Comparison of ENCODE assay signal across 9 cellular contexts in genomic region chr11:66641834-66642233, GRCh38. TPM values are rescaled to one million over a fixed set of nuclear protein-coding genes. Genes with fewer than 3 reads are reported as not detected.
A peak's percentile ranks its signal among the peaks of the same experiment; 100 is the strongest.
DNase-seq lines count a peak whose midpoint lies in the region; ATAC-seq and TF ChIP-seq lines count a peak whose summit lies in the region.
"Had no signal": no experiment of that assay in that cellular context is flagged by ENCODE, and none has a peak within 500 bp of the region (broad histone marks: within the 10 kb centered on the region; RNA-seq: fewer than 3 reads in every experiment).

No MANE protein-coding gene starts in this region.

- peaks cover 94% of the 10 kb centered on the region for H3K4me1 Mint-ChIP-seq in CD4-positive, alpha-beta T cell (ENCODE audit: low read depth)
- H3K4me1 Mint-ChIP-seq in central memory CD8-positive, alpha-beta T cell = peaks cover 87% of the 10 kb centered on the region
- H3K4me1 Mint-ChIP-seq in neural progenitor cell = peaks cover 70% of the 10 kb centered on the region

- peaks cover 29% of the 10 kb centered on the region for H3K36me3 ChIP-seq in neural progenitor cell

- no peaks in the 10 kb centered on the region for H3K27me3 ChIP-seq in CD4-positive, alpha-beta T cell (ENCODE audit: control insufficient read depth, insufficient read depth, low read length)
- no peaks in the 10 kb centered on the region for H3K27me3 ChIP-seq in neural progenitor cell

- no peak for DNase-seq in CD4-positive, alpha-beta T cell
- DNase-seq in NB4 (ENCODE audit: low read depth) (no peak), neural progenitor cell (ENCODE audit: low spot score) (no peak), GM13976 (ENCODE audit: low spot score) (no peak), kidney glomerular epithelial cell (lab: John Stamatoyannopoulos, UW) (no peak), kidney tubule cell (ENCODE audit: low spot score) (no peak)
- DNase-seq in central memory CD8-positive, alpha-beta T cell (ENCODE audit: low spot score in 2 of 2) = no peak
- DNase-seq: KG1 had no signal

- peaks cover 95% of the 10 kb centered on the region for H3K79me2 ChIP-seq in neural progenitor cell (ENCODE audit: low read depth)

- no peak for TF ChIP-seq POLR2A in NB4 (IDR thresholded peaks at IDR 0.05; ENCODE audit: extremely low read depth, insufficient read length)

- in situ Hi-C loops in GM13976 (cut with MboI; ENCODE audit: low sequenced_read_pairs, unreplicated experiment) = no loop called here

- peak overlapping the region; percentile 89 for H3K27ac Mint-ChIP-seq in CD4-positive, alpha-beta T cell
- peak overlapping the region; percentile 75 for H3K27ac Mint-ChIP-seq in central memory CD8-positive, alpha-beta T cell (ENCODE audit: low read depth)
- H3K27ac Mint-ChIP-seq in neural progenitor cell = no peak overlapping the region

- H3K4me1 ChIP-seq in neural progenitor cell = peaks cover 53% of the 10 kb centered on the region

- H3K9ac ChIP-seq in neural progenitor cell = peak overlapping the region; percentile 46

- H3K4me2 ChIP-seq in neural progenitor cell = peak overlapping the region; percentile 84

- peak overlapping the region; percentile 95 for H3K4me3 ChIP-seq in NB4 (ENCODE audit: low read depth, low read length)
- H3K4me3 ChIP-seq in neural progenitor cell = peak overlapping the region; percentile 77

- intact Hi-C loops in CD4-positive, alpha-beta T cell (cut with DNase I, micrococcal nuclease) = loop anchor here in 1 of 2 experiments (2.0 kb wide), 1 partner anchor 13 kb away; no protein-coding TSS in a partner anchor

- POLR2A ChIA-PET in CD4-positive, alpha-beta T cell (lab: Charles Lee) = interaction anchor here (1.9 to 15.8 kb wide), 3 partner anchors 18 to 46 kb away, joined by 5 to 511 read pairs (median 8); partner anchors contain the start of genes RBM14 and RBM4B

- peaks cover 81% of the 10 kb centered on the region for H4K20me1 ChIP-seq in neural progenitor cell (ENCODE audit: low read depth)

- CTCF ChIA-PET in CD4-positive, alpha-beta T cell (lab: Charles Lee) = interaction anchor here (5.1 kb wide), 1 partner anchor 36 kb away, joined by 32 read pairs; the partner anchor contains the start of gene RBM4B

- no peaks in the 10 kb centered on the region for H3K27me3 Mint-ChIP-seq in CD4-positive, alpha-beta T cell
- H3K27me3 Mint-ChIP-seq in central memory CD8-positive, alpha-beta T cell = no peaks in the 10 kb centered on the region
- H3K27me3 Mint-ChIP-seq in neural progenitor cell (ENCODE audit: insufficient read depth, low read depth) = peaks cover 13% of the 10 kb centered on the region

- no peak overlapping the region for H3K27ac ChIP-seq in CD4-positive, alpha-beta T cell (ENCODE audit: low read depth, low read length)
- H3K27ac ChIP-seq in neural progenitor cell = no peak overlapping the region

- H2AFZ ChIP-seq in neural progenitor cell (replicated peaks) = no peak overlapping the region

- no peak for TF ChIP-seq CTCF in CD4-positive, alpha-beta T cell (IDR thresholded peaks at IDR 0.05)
- TF ChIP-seq CTCF in NB4 (IDR thresholded peaks at IDR 0.05; ENCODE audit: low read depth, low read length) (no peak), neural progenitor cell (IDR thresholded peaks at IDR 0.05) (no peak), GM13976 (IDR thresholded peaks at IDR 0.05; ENCODE audit: borderline replicate concordance, control extremely low read depth, extremely low read depth, insufficient read depth, missing control alignments) (no peak)

- peaks cover 47% of the 10 kb centered on the region for H3F3A ChIP-seq in neural progenitor cell (ENCODE audit: low read depth)

- ATAC-seq in CD4-positive, alpha-beta T cell (ENCODE audit: poor library complexity) = no peak
- ATAC-seq in central memory CD8-positive, alpha-beta T cell (replicated peaks; ENCODE audit: extremely low read depth, poor library complexity, severe bottlenecking) = no peak
- no peak for ATAC-seq in GM18858 (IDR thresholded peaks at IDR 0.05; ENCODE audit: unreplicated experiment)

- no peaks in the 10 kb centered on the region for H3K9me3 Mint-ChIP-seq in CD4-positive, alpha-beta T cell
- H3K9me3 Mint-ChIP-seq in central memory CD8-positive, alpha-beta T cell = no peaks in the 10 kb centered on the region
- H3K9me3 Mint-ChIP-seq in neural progenitor cell = no peaks in the 10 kb centered on the region

- peaks cover 92% of the 10 kb centered on the region for H3K36me3 Mint-ChIP-seq in CD4-positive, alpha-beta T cell (ENCODE audit: low read depth)
- peaks cover 90% of the 10 kb centered on the region for H3K36me3 Mint-ChIP-seq in central memory CD8-positive, alpha-beta T cell (ENCODE audit: insufficient read depth)
- H3K36me3 Mint-ChIP-seq in neural progenitor cell = peaks cover 58% of the 10 kb centered on the region

- H3K4me3 Mint-ChIP-seq in CD4-positive, alpha-beta T cell = peak overlapping the region; percentile 97
- H3K4me3 Mint-ChIP-seq in central memory CD8-positive, alpha-beta T cell = peak overlapping the region; percentile 99
- peak overlapping the region; percentile 65 for H3K4me3 Mint-ChIP-seq in neural progenitor cell

- no peaks in the 10 kb centered on the region for H3K9me3 ChIP-seq in CD4-positive, alpha-beta T cell (ENCODE audit: control insufficient read depth, low read length)
- no peaks in the 10 kb centered on the region for H3K9me3 ChIP-seq in neural progenitor cell (ENCODE audit: low read depth)

RNA-seq across cellular contexts. Expression of gene RBM4, which starts 3.3 kb away (rescaled TPM):
- total RNA-seq in CD4-positive, alpha-beta T cell = 100 to 1,000 TPM; 194 to 197 TPM
- total RNA-seq in neural progenitor cell (ENCODE audit: low replicate concordance) = 172 and 206 TPM in 2 replicates

RNA-seq across cellular contexts. Expression of gene RBM14, which starts 25.4 kb away (rescaled TPM):
- total RNA-seq in CD4-positive, alpha-beta T cell = 100 to 1,000 TPM; 239 to 250 TPM
- total RNA-seq in neural progenitor cell (ENCODE audit: low replicate concordance) = 38.2 and 63.8 TPM in 2 replicates

RNA-seq across cellular contexts. Expression of gene RBM4B, which starts 35.9 kb away (rescaled TPM):
- 1 to 10 TPM; 3.8 to 5.1 TPM for total RNA-seq in CD4-positive, alpha-beta T cell
- total RNA-seq in neural progenitor cell (ENCODE audit: low replicate concordance) = 30.2 and 40.6 TPM in 2 replicates

RNA-seq across cellular contexts. Expression of gene CCS, which starts 48.8 kb away (rescaled TPM):
- 10 to 100 TPM; 25.4 to 26.3 TPM for total RNA-seq in CD4-positive, alpha-beta T cell
- 44.3 and 76.1 TPM in 2 replicates for total RNA-seq in neural progenitor cell (ENCODE audit: low replicate concordance)

RNA-seq across cellular contexts. Expression of gene CCDC87, which starts 49.0 kb away (rescaled TPM):
- under 1 TPM; 0.22 to 0.25 TPM for total RNA-seq in CD4-positive, alpha-beta T cell
- 0.22 and 1.2 TPM in 2 replicates for total RNA-seq in neural progenitor cell (ENCODE audit: low replicate concordance)
